1 cellular context compared by ENCODE assay signal in the genomic region with DNA sequence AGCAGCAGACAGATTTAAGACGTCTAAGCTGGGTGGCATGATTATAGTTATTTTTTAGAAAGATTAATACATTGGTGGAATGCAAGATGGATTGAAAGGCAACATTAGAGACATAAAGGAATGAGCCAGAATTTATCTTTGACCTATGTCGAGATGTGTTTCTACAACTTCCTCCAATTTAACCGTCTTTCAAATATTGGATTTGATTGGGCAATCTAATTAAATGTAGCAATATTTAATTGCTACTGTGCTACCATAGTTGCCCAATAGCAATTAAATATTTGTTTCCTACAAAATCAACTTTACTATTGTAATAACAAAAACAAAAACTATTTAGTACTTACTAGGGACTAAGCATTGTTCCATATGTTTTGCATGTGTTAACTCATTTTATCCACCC.
TF ChIP-seq lines count a peak whose summit lies in the region.

No MANE protein-coding gene starts in this region.

TF ChIP-seq in HepG2, 621 proteins besides CTCF, POLR2A, EP300 and RAD21:
- TF ChIP-seq, protein P1, sequence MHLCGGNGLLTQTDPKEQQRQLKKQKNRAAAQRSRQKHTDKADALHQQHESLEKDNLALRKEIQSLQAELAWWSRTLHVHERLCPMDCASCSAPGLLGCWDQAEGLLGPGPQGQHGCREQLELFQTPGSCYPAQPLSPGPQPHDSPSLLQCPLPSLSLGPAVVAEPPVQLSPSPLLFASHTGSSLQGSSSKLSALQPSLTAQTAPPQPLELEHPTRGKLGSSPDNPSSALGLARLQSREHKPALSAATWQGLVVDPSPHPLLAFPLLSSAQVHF (CRISPR knock-in tag; IDR thresholded peaks at IDR 0.05) = no peak
- no peak for TF ChIP-seq FOXO1 (CRISPR knock-in tag; IDR thresholded peaks at IDR 0.05)
- no peak for TF ChIP-seq IKZF1 (IDR thresholded peaks at IDR 0.05)
